ENCODE assay signal across 17 cellular contexts in genomic region chr5:68295772-68296171, GRCh38.
DNase-seq lines count a peak whose midpoint lies in the region; ATAC-seq and TF ChIP-seq lines count a peak whose summit lies in the region.
"Had no signal": no experiment of that assay in that cellular context is flagged by ENCODE, and none has a peak within 500 bp of the region (broad histone marks: within the 10 kb centered on the region; RNA-seq: fewer than 3 reads in every experiment).

No MANE protein-coding gene starts in this region.

- H3K9me3 ChIP-seq in esophagus muscularis mucosa: no peaks in the 10 kb centered on the region
- H3K9me3 ChIP-seq: uterus had no signal

- no peak for TF ChIP-seq POLR2A in esophagus muscularis mucosa (IDR thresholded peaks at IDR 0.05; ENCODE audit: low read depth)

- DNase-seq in NCI-H748 (lab: John Stamatoyannopoulos, UW; ENCODE audit: unreplicated experiment) (peak; percentile 5), NCI-H748 treated with DMSO at 0.1 percent for 48 hours (lab: John Stamatoyannopoulos, UW) (no peak), esophagus muscularis mucosa (ENCODE audit: extremely low spot score) (no peak), NCI-H2081 (lab: John Stamatoyannopoulos, UW) (no peak)
- no peak for DNase-seq in stimulated activated effector memory CD8-positive, alpha-beta T cell treated with anti-CD3 and anti-CD28 coated beads, Interleukin-12 subunit alpha, Interleukin-12 subunit beta, amount 100 ng/mL, for 72 hours (ENCODE audit: low spot score in 2 of 2)
- DNase-seq in activated CD4-positive, alpha-beta T cell treated with anti-CD3 and anti-CD28 coated beads, Interleukin-2, amount 10 ng/mL, durations not matched to agents 7 days and 5 days: no peak
- DNase-seq: activated CD4-positive, alpha-beta T cell treated with anti-CD3 and anti-CD28 coated beads for 48 hours; activated gamma-delta T cell; left cardiac atrium; NCI-H2107; NCI-H510A; substantia nigra; uterus had no signal

- H3K9me3 Mint-ChIP-seq in stimulated activated effector memory CD8-positive, alpha-beta T cell treated with anti-CD3 and anti-CD28 coated beads, Interleukin-12 subunit alpha, Interleukin-12 subunit beta, amount 100 ng/mL, for 72 hours: no peaks in the 10 kb centered on the region
- no peaks in the 10 kb centered on the region for H3K9me3 Mint-ChIP-seq in activated CD4-positive, alpha-beta T cell treated with anti-CD3 and anti-CD28 coated beads, Interleukin-2, amount 10 ng/mL, durations not matched to agents 7 days and 5 days

- peak overlapping the region; percentile 79 for H3K27ac ChIP-seq in VCaP
- H3K27ac ChIP-seq in esophagus muscularis mucosa (replicated peaks in 1 of 4): no peak overlapping the region
- H3K27ac ChIP-seq: cardiac muscle cell, uterus had no signal

- TF ChIP-seq CTCF in VCaP (conservative IDR thresholded peaks at IDR 0.05) (no peak), esophagus muscularis mucosa (IDR thresholded peaks at IDR 0.05) (no peak)

- peaks cover 21 to 60% (median 54%) of the 10 kb centered on the region in 4 donors for H3K4me1 ChIP-seq in esophagus muscularis mucosa
- H3K4me1 ChIP-seq: uterus had no signal

- peak; percentile 74 for ATAC-seq in esophagus mucosa
- ATAC-seq in stimulated activated effector memory CD8-positive, alpha-beta T cell treated with anti-CD3 and anti-CD28 coated beads, Interleukin-12 subunit alpha, Interleukin-12 subunit beta, amount 100 ng/mL, for 72 hours: no peak
- ATAC-seq: left cardiac atrium had no signal

- H3K4me1 Mint-ChIP-seq in stimulated activated effector memory CD8-positive, alpha-beta T cell treated with anti-CD3 and anti-CD28 coated beads, Interleukin-12 subunit alpha, Interleukin-12 subunit beta, amount 100 ng/mL, for 72 hours: peaks cover 44% of the 10 kb centered on the region
- peaks cover 21% of the 10 kb centered on the region for H3K4me1 Mint-ChIP-seq in activated CD4-positive, alpha-beta T cell treated with anti-CD3 and anti-CD28 coated beads, Interleukin-2, amount 10 ng/mL, durations not matched to agents 7 days and 5 days
- H3K4me1 Mint-ChIP-seq: B cell had no signal

- no peak overlapping the region for H3K4me3 ChIP-seq in esophagus muscularis mucosa
- H3K4me3 ChIP-seq: cardiac muscle cell, uterus had no signal

- CTCF ChIA-PET in activated CD4-positive, alpha-beta T cell treated with anti-CD3 and anti-CD28 coated beads, Interleukin-2, amount 10 ng/mL, durations not matched to agents 7 days and 5 days (lab: Charles Lee): interaction anchor here (1.3 kb wide), 1 partner anchor 9 kb away, joined by 4 read pairs; no protein-coding TSS in a partner anchor

- TF ChIP-seq EP300 in esophagus muscularis mucosa (IDR thresholded peaks at IDR 0.05): no peak

- H3K27me3 ChIP-seq in esophagus muscularis mucosa: no peaks in the 10 kb centered on the region
- H3K27me3 ChIP-seq: cardiac muscle cell, uterus had no signal

- intact Hi-C loops in esophagus muscularis mucosa (cut with DNase I): no loop called here

- H3K36me3 Mint-ChIP-seq in stimulated activated effector memory CD8-positive, alpha-beta T cell treated with anti-CD3 and anti-CD28 coated beads, Interleukin-12 subunit alpha, Interleukin-12 subunit beta, amount 100 ng/mL, for 72 hours: peaks cover 92% of the 10 kb centered on the region
- peaks cover 73% of the 10 kb centered on the region for H3K36me3 Mint-ChIP-seq in activated CD4-positive, alpha-beta T cell treated with anti-CD3 and anti-CD28 coated beads, Interleukin-2, amount 10 ng/mL, durations not matched to agents 7 days and 5 days (ENCODE audit: low read depth)

- H3K36me3 ChIP-seq in esophagus muscularis mucosa: peaks cover 66 to 86% (median 79%) of the 10 kb centered on the region in 4 donors
- H3K36me3 ChIP-seq: uterus had no signal

- peak overlapping the region; percentile 41 for H3K27ac Mint-ChIP-seq in stimulated activated effector memory CD8-positive, alpha-beta T cell treated with anti-CD3 and anti-CD28 coated beads, Interleukin-12 subunit alpha, Interleukin-12 subunit beta, amount 100 ng/mL, for 72 hours
- H3K27ac Mint-ChIP-seq in activated CD4-positive, alpha-beta T cell treated with anti-CD3 and anti-CD28 coated beads, Interleukin-2, amount 10 ng/mL, durations not matched to agents 7 days and 5 days: no peak overlapping the region
- H3K27ac Mint-ChIP-seq: B cell had no signal

- H3K27me3 Mint-ChIP-seq in activated CD4-positive, alpha-beta T cell treated with anti-CD3 and anti-CD28 coated beads, Interleukin-2, amount 10 ng/mL, durations not matched to agents 7 days and 5 days: no peaks in the 10 kb centered on the region
- H3K27me3 Mint-ChIP-seq: B cell had no signal

- no peak overlapping the region for H3K4me3 Mint-ChIP-seq in stimulated activated effector memory CD8-positive, alpha-beta T cell treated with anti-CD3 and anti-CD28 coated beads, Interleukin-12 subunit alpha, Interleukin-12 subunit beta, amount 100 ng/mL, for 72 hours
- H3K4me3 Mint-ChIP-seq in activated CD4-positive, alpha-beta T cell treated with anti-CD3 and anti-CD28 coated beads, Interleukin-2, amount 10 ng/mL, durations not matched to agents 7 days and 5 days: no peak overlapping the region
- H3K4me3 Mint-ChIP-seq: B cell had no signal

- WGBS in esophagus muscularis mucosa: 72% methylated on average over 3 of the region's 3 CpGs

- POLR2A ChIA-PET in activated CD4-positive, alpha-beta T cell treated with anti-CD3 and anti-CD28 coated beads, Interleukin-2, amount 10 ng/mL, durations not matched to agents 7 days and 5 days (lab: Charles Lee): no interaction called here
